8 cellular contexts compared by ENCODE assay signal in the genomic region with DNA sequence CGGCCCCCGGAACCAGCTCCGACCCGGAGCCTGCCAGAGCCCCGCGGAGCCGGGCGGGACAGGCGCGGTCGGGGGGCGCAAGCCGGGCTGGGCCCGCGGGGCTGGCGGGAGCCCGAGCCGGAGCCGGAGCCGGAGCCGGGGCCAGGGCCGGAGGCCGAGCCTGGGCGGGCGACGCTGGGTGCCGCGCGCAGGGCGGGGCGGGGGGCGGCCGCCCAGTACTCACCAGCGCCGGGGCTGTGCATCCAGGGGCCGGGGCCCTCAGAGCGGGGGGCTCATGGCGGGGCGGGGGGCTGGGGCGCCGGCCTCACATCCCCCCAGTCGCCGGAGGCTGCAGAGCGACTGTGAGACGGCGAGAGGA. TPM values are rescaled to one million over a fixed set of nuclear protein-coding genes. Genes with fewer than 3 reads are reported as not detected.
A peak's percentile ranks its signal among the peaks of the same experiment; 100 is the strongest.
DNase-seq lines count a peak whose midpoint lies in the region; ATAC-seq, FAIRE-seq and TF ChIP-seq lines count a peak whose summit lies in the region.

No MANE protein-coding gene starts in this region.

- H3K27me3 ChIP-seq in CD4-positive, CD25-positive, alpha-beta regulatory T cell (ENCODE audit: control insufficient read depth, insufficient read depth, low read length) = no peaks in the 10 kb centered on the region
- no peaks in the 10 kb centered on the region for H3K27me3 ChIP-seq in thoracic aorta (replicated peaks; ENCODE audit: insufficient read depth)

- no peak for FAIRE-seq in kidney (lab: Jason Lieb, UNC)

- H3K27ac ChIP-seq in CD4-positive, CD25-positive, alpha-beta regulatory T cell (ENCODE audit: insufficient read depth, low read length, poor library complexity, severe bottlenecking) = peak overlapping the region; percentile 97
- peak overlapping the region; percentile 94 to 98 for H3K27ac ChIP-seq in kidney (ENCODE audit: low read depth in 2 of 2, low read length in 2 of 2)
- H3K27ac ChIP-seq in thoracic aorta = peak overlapping the region; percentile 98 to 99

- H3K9me3 Mint-ChIP-seq in CD4-positive, CD25-positive, alpha-beta regulatory T cell = no peaks in the 10 kb centered on the region
- H3K9me3 Mint-ChIP-seq in activated naive CD8-positive, alpha-beta T cell treated with anti-CD3 and anti-CD28 coated beads for 36 hours = no peaks in the 10 kb centered on the region

- DNase-seq in CD4-positive, CD25-positive, alpha-beta regulatory T cell = no peak
- DNase-seq in activated naive CD8-positive, alpha-beta T cell treated with anti-CD3 and anti-CD28 coated beads for 36 hours = no peak
- DNase-seq in kidney = no peak
- DNase-seq in thoracic aorta (ENCODE audit: low spot score) = no peak
- no peak for DNase-seq in kidney tubule cell (ENCODE audit: low spot score)
- no peak for DNase-seq in NCI-H2171 (lab: John Stamatoyannopoulos, UW)
- DNase-seq in middle frontal gyrus (ENCODE audit: extremely low spot score, low spot score) = no peak

- no peaks in the 10 kb centered on the region for H3K36me3 Mint-ChIP-seq in CD4-positive, CD25-positive, alpha-beta regulatory T cell
- H3K36me3 Mint-ChIP-seq in activated naive CD8-positive, alpha-beta T cell treated with anti-CD3 and anti-CD28 coated beads for 36 hours = peaks cover 43% of the 10 kb centered on the region

- H3K27me3 Mint-ChIP-seq in CD4-positive, CD25-positive, alpha-beta regulatory T cell = no peaks in the 10 kb centered on the region
- H3K27me3 Mint-ChIP-seq in activated naive CD8-positive, alpha-beta T cell treated with anti-CD3 and anti-CD28 coated beads for 36 hours = no peaks in the 10 kb centered on the region

- H3K4me3 Mint-ChIP-seq in CD4-positive, CD25-positive, alpha-beta regulatory T cell = peak overlapping the region in 3 of 4 donors; percentile 53 to 93 (median 56)
- no peak overlapping the region for H3K4me3 Mint-ChIP-seq in activated naive CD8-positive, alpha-beta T cell treated with anti-CD3 and anti-CD28 coated beads for 36 hours

- peaks cover 69% of the 10 kb centered on the region for H3K4me1 ChIP-seq in CD4-positive, CD25-positive, alpha-beta regulatory T cell (ENCODE audit: control insufficient read depth, insufficient read depth, low read length, poor library complexity, severe bottlenecking)
- H3K4me1 ChIP-seq in kidney (ENCODE audit: control insufficient read depth in 1 of 2, insufficient read depth in 1 of 2, low read depth in 1 of 2, low read length in 2 of 2) (peaks cover 53 to 60% of the 10 kb centered on the region in 2 donors), thoracic aorta (ENCODE audit: control insufficient read depth in 1 of 2, low read depth in 2 of 2) (peaks cover 70 to 81% of the 10 kb centered on the region in 2 donors)

- H3K36me3 ChIP-seq in CD4-positive, CD25-positive, alpha-beta regulatory T cell (ENCODE audit: control insufficient read depth, insufficient read depth, low read length) = peaks cover 3% of the 10 kb centered on the region
- no peaks in the 10 kb centered on the region for H3K36me3 ChIP-seq in kidney (ENCODE audit: control insufficient read depth in 1 of 2, insufficient read depth in 2 of 2, low read length in 2 of 2)
- H3K36me3 ChIP-seq in thoracic aorta = no peaks in the 10 kb centered on the region

- no peak overlapping the region for H3K4me3 ChIP-seq in CD4-positive, CD25-positive, alpha-beta regulatory T cell (ENCODE audit: low read depth, low read length)
- H3K4me3 ChIP-seq in kidney (ENCODE audit: low read length in 2 of 2) (peak overlapping the region in 1 of 2 donors; percentile 86), thoracic aorta (peak overlapping the region; percentile 90)

- H3K9ac ChIP-seq in kidney (ENCODE audit: low read length in 2 of 2) = peak overlapping the region in 1 of 2 donors; percentile 93

- H3K4me1 Mint-ChIP-seq in CD4-positive, CD25-positive, alpha-beta regulatory T cell = peaks cover 14 to 85% (median 60%) of the 10 kb centered on the region in 4 donors
- H3K4me1 Mint-ChIP-seq in activated naive CD8-positive, alpha-beta T cell treated with anti-CD3 and anti-CD28 coated beads for 36 hours = peaks cover 70% of the 10 kb centered on the region

- no peaks in the 10 kb centered on the region for H3K9me3 ChIP-seq in CD4-positive, CD25-positive, alpha-beta regulatory T cell (ENCODE audit: control insufficient read depth in 2 of 2, low read length in 2 of 2)
- H3K9me3 ChIP-seq in kidney (ENCODE audit: control insufficient read depth in 1 of 2, low read length in 2 of 2) (no peaks in the 10 kb centered on the region), thoracic aorta (no peaks in the 10 kb centered on the region)

- no peak for TF ChIP-seq CTCF in kidney (IDR thresholded peaks at IDR 0.05; ENCODE audit: borderline replicate concordance, extremely low read depth, insufficient read depth)
- no peak for TF ChIP-seq CTCF in thoracic aorta (IDR thresholded peaks at IDR 0.05)

- no peak overlapping the region for H3K27ac Mint-ChIP-seq in CD4-positive, CD25-positive, alpha-beta regulatory T cell
- peak overlapping the region; percentile 31 for H3K27ac Mint-ChIP-seq in activated naive CD8-positive, alpha-beta T cell treated with anti-CD3 and anti-CD28 coated beads for 36 hours

- intact Hi-C loops in kidney (cut with DNase I) = no loop called here

- no peak for ATAC-seq in CD4-positive, CD25-positive, alpha-beta regulatory T cell (ENCODE audit: low read depth in 2 of 2)
- peak; percentile 36 for ATAC-seq in HG02759 (IDR thresholded peaks at IDR 0.05; ENCODE audit: unreplicated experiment)
- no peak for ATAC-seq in thoracic aorta (ENCODE audit: insufficient number of reproducible peaks, low FRiP score, low read depth)

RNA-seq across cellular contexts. Expression of gene HDAC7, which starts 0.2 kb away (rescaled TPM):
- total RNA-seq in CD4-positive, CD25-positive, alpha-beta regulatory T cell = 163 TPM
- polyA plus RNA-seq in CD4-positive, CD25-positive, alpha-beta regulatory T cell = 10 to 100 TPM; 14.0 to 15.4 (median 15.3) TPM
- 100 to 1,000 TPM; 233 to 246 TPM for total RNA-seq in activated naive CD8-positive, alpha-beta T cell treated with anti-CD3 and anti-CD28 coated beads for 36 hours
- total RNA-seq in kidney (132 TPM), thoracic aorta (100 to 1,000 TPM in 1 of 2 donors, 10 to 100 TPM in 1; 77.8 to 112 TPM)
- 35.0 TPM for polyA plus RNA-seq in kidney (ENCODE audit: insufficient read depth, low read depth, low replicate concordance)

RNA-seq across cellular contexts. Expression of gene SLC48A1, which starts 46.5 kb away (rescaled TPM):
- 4.9 TPM for total RNA-seq in CD4-positive, CD25-positive, alpha-beta regulatory T cell
- polyA plus RNA-seq in CD4-positive, CD25-positive, alpha-beta regulatory T cell = 10 to 100 TPM in 1 of 4 donors, 1 to 10 TPM in 3; 7.3 to 12.7 (median 8.7) TPM
- 1 to 10 TPM; 5.4 to 6.0 TPM for total RNA-seq in activated naive CD8-positive, alpha-beta T cell treated with anti-CD3 and anti-CD28 coated beads for 36 hours
- total RNA-seq in kidney = 69.9 TPM
- 56.9 TPM for polyA plus RNA-seq in kidney (ENCODE audit: insufficient read depth, low read depth, low replicate concordance)
- total RNA-seq in thoracic aorta = 100 to 1,000 TPM in 1 of 2 donors, 10 to 100 TPM in 1; 60.5 to 107 TPM

Comparison
In these comparisons a context has a peak if more than half of its experiments do, and no peak if none do; other contexts are left out.
1. RNA of gene SLC48A1, which starts 46.5 kb away (total RNA-seq): 60.5 to 107 TPM in thoracic aorta and 69.9 TPM in kidney (single experiment); 5.4 to 6.0 TPM in activated naive CD8-positive, alpha-beta T cell treated with anti-CD3 and anti-CD28 coated beads for 36 hours and 4.9 TPM in CD4-positive, CD25-positive, alpha-beta regulatory T cell (single experiment); every median in the first group is over 4 times any median in the second.
2. Peak in every context shown above with its lines, with median percentiles within 50 percentile points of each other: H3K27ac ChIP-seq.